Comparison of ENCODE assay signal across 26 cellular contexts in the genomic region with DNA sequence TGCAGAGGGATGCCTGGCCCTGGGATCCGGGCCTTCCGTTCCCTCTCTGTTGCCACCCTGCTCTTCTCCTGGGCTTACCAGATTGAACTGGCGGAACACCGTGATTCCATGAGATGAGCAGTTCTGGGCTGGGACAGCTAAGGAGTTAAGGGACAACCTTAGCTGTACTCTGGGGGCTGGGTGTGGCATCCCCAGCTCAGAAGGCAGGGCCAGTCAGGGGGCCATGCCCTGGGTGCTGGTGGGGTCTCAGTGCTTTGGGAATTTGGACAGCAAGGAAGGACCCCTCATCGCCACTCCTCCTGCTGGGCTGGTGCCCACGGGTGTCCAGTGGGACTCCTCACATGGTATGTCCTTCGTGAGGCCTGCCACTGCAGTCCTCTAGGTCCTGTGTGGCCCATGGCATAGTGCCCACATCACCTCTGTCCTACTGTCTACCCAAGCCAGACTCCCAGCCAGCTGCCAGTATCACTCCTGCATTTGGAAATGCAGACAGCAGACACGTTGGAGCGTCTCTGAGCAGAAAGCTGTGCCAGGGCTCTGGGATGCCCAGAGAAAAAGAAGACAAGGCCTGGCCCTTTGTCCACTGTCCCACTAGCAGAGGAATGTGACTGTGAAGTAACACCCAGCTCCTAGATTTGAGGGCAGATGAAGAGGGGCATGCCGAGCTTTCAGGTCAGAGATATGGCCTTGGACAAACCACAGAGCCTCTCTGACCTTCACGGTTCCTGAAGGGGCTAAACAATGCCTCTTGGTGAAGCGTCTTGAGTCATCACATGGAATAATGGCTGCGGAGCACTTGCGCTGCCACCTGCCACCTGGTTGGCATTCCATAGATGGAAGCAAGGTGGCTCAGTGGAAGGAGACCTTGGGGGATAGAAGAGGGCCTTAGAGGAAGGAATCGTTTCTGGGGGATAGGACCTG. TPM values are rescaled to one million over a fixed set of nuclear protein-coding genes. Genes with fewer than 3 reads are reported as not detected.
A peak's percentile ranks its signal among the peaks of the same experiment; 100 is the strongest.
DNase-seq lines count a peak whose midpoint lies in the region; ATAC-seq and TF ChIP-seq lines count a peak whose summit lies in the region.
"Had no signal": no experiment of that assay in that cellular context is flagged by ENCODE, and none has a peak within 500 bp of the region (broad histone marks: within the 10 kb centered on the region; RNA-seq: fewer than 3 reads in every experiment).

No MANE protein-coding gene starts in this region.

- DNase-seq in left cardiac atrium: peak; percentile 76
- peak in 2 of 49 donors; percentile 11 to 46 for DNase-seq in substantia nigra (lab: John Stamatoyannopoulos, UW)
- no peak for DNase-seq in hippocampal formation (lab: John Stamatoyannopoulos, UW)
- DNase-seq: activated CD4-positive, alpha-beta T cell treated with anti-CD3 and anti-CD28 coated beads for 48 hours; activated naive CD4-positive, alpha-beta T cell treated with anti-CD3 and anti-CD28 coated beads, Interleukin-2, amount 50 U/mL, for 16 hours; activated T-cell treated with anti-CD3 and anti-CD28 coated beads, Interleukin-2, amount 50 U/mL, for 48 hours; aorta; Caco-2; DND-41; glutamatergic neuron; NCI-H1048; NCI-H187 treated with DMSO at 0.1 percent for 48 hours; NCI-H2227 treated with DMSO at 0.1 percent for 48 hours; NCI-H774; pancreas; stimulated activated CD8-positive, alpha-beta memory T cell treated with anti-CD3 and anti-CD28 coated beads, Interleukin-4, amount 100 ng/mL, for 48 hours; uterus had no signal

- peaks cover 6% of the 10 kb centered on the region for H3K36me3 Mint-ChIP-seq in nephron (ENCODE audit: low read depth)
- H3K36me3 Mint-ChIP-seq: mesothelial cell of epicardium; natural killer cell treated with Interleukin-12 subunit alpha and Interleukin-12 subunit beta and Interleukin-15 and Interleukin-18, amount 100 ng/mL, for 72 hours had no signal

- H3K27ac ChIP-seq in cingulate gyrus (ENCODE audit: low read depth, low read length): peak overlapping the region; percentile 85
- H3K27ac ChIP-seq in substantia nigra (ENCODE audit: low read depth, low read length, poor library complexity, severe bottlenecking): peak overlapping the region; percentile 50
- H3K27ac ChIP-seq: BLaER1 treated with 17β-estradiol and CSF1 and Interleukin-3, amounts not matched to agents 10 nM and 100 nM; uterus had no signal

- ATAC-seq in left cardiac atrium: peak; percentile 70 to 74
- no peak for ATAC-seq in GM18519 (IDR thresholded peaks at IDR 0.05; ENCODE audit: low FRiP score, unreplicated experiment)
- ATAC-seq in GM21528 (IDR thresholded peaks at IDR 0.05; ENCODE audit: low FRiP score, unreplicated experiment): no peak
- ATAC-seq in HG02763 (IDR thresholded peaks at IDR 0.05; ENCODE audit: unreplicated experiment): no peak
- ATAC-seq: natural killer cell treated with Interleukin-12 subunit alpha and Interleukin-12 subunit beta and Interleukin-15 and Interleukin-18, amount 100 ng/mL, for 72 hours had no signal

- peak overlapping the region; percentile 57 to 89 (median 65) for H3K27ac Mint-ChIP-seq in nephron
- H3K27ac Mint-ChIP-seq: mesothelial cell of epicardium; natural killer cell treated with Interleukin-12 subunit alpha and Interleukin-12 subunit beta and Interleukin-15 and Interleukin-18, amount 100 ng/mL, for 72 hours had no signal

- H3K4me1 Mint-ChIP-seq in nephron: peaks cover 66% of the 10 kb centered on the region
- H3K4me1 Mint-ChIP-seq: mesothelial cell of epicardium had no signal

- H3K27me3 Mint-ChIP-seq in nephron (ENCODE audit: low read depth): peaks cover 3% of the 10 kb centered on the region

- no peaks in the 10 kb centered on the region for H3K9me3 Mint-ChIP-seq in nephron
- H3K9me3 Mint-ChIP-seq: mesothelial cell of epicardium; natural killer cell treated with Interleukin-12 subunit alpha and Interleukin-12 subunit beta and Interleukin-15 and Interleukin-18, amount 100 ng/mL, for 72 hours had no signal

- peak overlapping the region in 1 of 3 experiments; percentile 42 for H3K4me3 Mint-ChIP-seq in nephron
- H3K4me3 Mint-ChIP-seq: mesothelial cell of epicardium; natural killer cell treated with Interleukin-12 subunit alpha and Interleukin-12 subunit beta and Interleukin-15 and Interleukin-18, amount 100 ng/mL, for 72 hours had no signal

- intact Hi-C loops in left cardiac atrium (cut with DNase I): no loop called here

- TF ChIP-seq CTCF in nephron (IDR thresholded peaks at IDR 0.05; ENCODE audit: unreplicated experiment in 3 of 3): no peak

RNA-seq across cellular contexts. Expression of a gene that starts 12.2 kb away (rescaled TPM):
- total RNA-seq in left cardiac atrium: 100 to 1,000 TPM; 213 to 242 TPM
- total RNA-seq: T-helper 2 cell treated with Interferon-gamma antibody and Interleukin-4, amounts not matched to agents 100 ng/mL and 5 ng/mL, for 36 hours had no signal

RNA-seq across cellular contexts. Expression of a gene that starts 30.9 kb away (rescaled TPM):
- total RNA-seq in left cardiac atrium: not detected
- total RNA-seq: Caco-2; natural killer cell treated with Interleukin-12 subunit alpha and Interleukin-12 subunit beta and Interleukin-15 and Interleukin-18, amount 100 ng/mL, for 72 hours; T-helper 2 cell treated with Interferon-gamma antibody and Interleukin-4, amounts not matched to agents 100 ng/mL and 5 ng/mL, for 36 hours had no signal

Comparison
In these comparisons a context has a peak if more than half of its experiments do, and no peak if none do; other contexts are left out.
1. ATAC-seq: peak in left cardiac atrium (2 of 2); none in GM18519 (single experiment), GM21528 (single experiment) and HG02763 (single experiment).